17 cellular contexts compared by ENCODE assay signal in the genomic region with DNA sequence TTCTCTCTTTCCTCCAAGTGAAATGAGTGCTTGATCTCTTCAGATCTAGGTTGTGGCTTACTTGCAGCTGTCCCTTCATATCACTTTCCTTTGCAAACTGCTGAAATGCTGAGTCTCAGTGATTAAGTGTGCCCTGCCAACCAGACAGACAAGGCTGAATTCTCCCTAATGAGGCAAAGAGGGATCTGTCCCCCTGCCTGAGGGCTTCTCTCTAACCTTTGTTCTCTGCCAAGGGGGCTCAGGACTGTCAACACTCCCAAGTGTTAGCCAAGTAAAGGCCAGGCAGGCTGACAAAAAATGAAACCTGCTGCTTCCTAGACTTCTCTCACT. TPM values are rescaled to one million over a fixed set of nuclear protein-coding genes. Genes with fewer than 3 reads are reported as not detected.
A peak's percentile ranks its signal among the peaks of the same experiment; 100 is the strongest.
DNase-seq lines count a peak whose midpoint lies in the region; ATAC-seq, FAIRE-seq and TF ChIP-seq lines count a peak whose summit lies in the region.
"Had no signal": no experiment of that assay in that cellular context is flagged by ENCODE, and none has a peak within 500 bp of the region (broad histone marks: within the 10 kb centered on the region; RNA-seq: fewer than 3 reads in every experiment).

TSS of gene MSS51 (minus strand) at position 24 of the 330 bp plus-strand sequence. CDS start 5,277 bp downstream, outside the sequence.

- H3K18ac ChIP-seq in mesenchymal stem cell (ENCODE audit: low read depth in 1 of 2, low read length in 2 of 2): no peak within 1 kb of the TSS

- no peak within 1 kb of the TSS for H2BK120ac ChIP-seq in mesenchymal stem cell (ENCODE audit: low read depth, low read length)

- no peak for ATAC-seq in activated T-cell treated with anti-CD3 and anti-CD28 coated beads, Interleukin-2, amount 50 U/mL, for 72 hours (replicated peaks in 1 of 2)
- ATAC-seq in psoas muscle (peak; percentile 91 to 96 (median 94)), left colon (no peak)
- ATAC-seq: lower lobe of right lung had no signal

- H2AK5ac ChIP-seq in mesenchymal stem cell (ENCODE audit: low read length, severe bottlenecking): no peak within 1 kb of the TSS

- FAIRE-seq in frontal cortex (lab: Jason Lieb, UNC): no peak

- H2BK5ac ChIP-seq in mesenchymal stem cell (ENCODE audit: low read depth, low read length, poor library complexity, severe bottlenecking): no peak within 1 kb of the TSS

- H3K36me3 ChIP-seq in cardiac muscle cell: peaks cover 15% of the 10 kb centered on the region
- peaks cover 2 to 46% of the 10 kb centered on the region in 2 donors for H3K36me3 ChIP-seq in psoas muscle (ENCODE audit: insufficient read depth in 1 of 2, low read depth in 1 of 2)
- H3K36me3 ChIP-seq in mesenchymal stem cell (ENCODE audit: control insufficient read depth in 1 of 2, insufficient read depth in 2 of 2, low read depth in 1 of 2, low read length in 2 of 2): peaks cover 5 to 78% of the 10 kb centered on the region in 2 experiments
- H3K36me3 ChIP-seq: colonic mucosa, ovary had no signal

- H3K36me3 Mint-ChIP-seq in activated T-cell treated with anti-CD3 and anti-CD28 coated beads, Interleukin-2, amount 50 U/mL, for 72 hours (ENCODE audit: insufficient read depth in 2 of 2): peaks cover 3 to 4% of the 10 kb centered on the region in 2 donors

- H3K4me3 ChIP-seq in cardiac muscle cell (no peak within 1 kb of the TSS), psoas muscle (peak within 1 kb of the TSS; percentile 70), mesenchymal stem cell (ENCODE audit: insufficient read depth in 1 of 2, low read depth in 1 of 2, low read length in 2 of 2) (no peak within 1 kb of the TSS)
- H3K4me3 ChIP-seq: colonic mucosa, esophagus squamous epithelium, lower lobe of right lung, ovary, suprapubic skin had no signal

- H4K91ac ChIP-seq in mesenchymal stem cell (ENCODE audit: low read length): no peak within 1 kb of the TSS

- intact Hi-C loops in psoas muscle (cut with DNase I): loop anchor here in 1 of 2 donors (5.0 kb wide), 2 partner anchors 34 to 59 kb away; no protein-coding TSS in a partner anchor
- intact Hi-C loops in left colon (cut with DNase I, micrococcal nuclease): no loop called here

- H3K9ac ChIP-seq in mesenchymal stem cell (ENCODE audit: low read length): no peak within 1 kb of the TSS

- no peaks in the 10 kb centered on the region for H3K27me3 ChIP-seq in cardiac muscle cell
- H3K27me3 ChIP-seq in psoas muscle (ENCODE audit: insufficient read depth in 3 of 3, low read length in 2 of 3): no peaks in the 10 kb centered on the region
- H3K27me3 ChIP-seq in mesenchymal stem cell (ENCODE audit: control insufficient read depth in 1 of 2, insufficient read depth in 1 of 2, low read length in 2 of 2): no peaks in the 10 kb centered on the region
- H3K27me3 ChIP-seq: colonic mucosa, esophagus squamous epithelium, ovary, suprapubic skin had no signal

- no peak within 1 kb of the TSS for H3K4me2 ChIP-seq in mesenchymal stem cell (ENCODE audit: low read length, poor library complexity, severe bottlenecking)

- H3K27ac ChIP-seq in cardiac muscle cell (peak within 1 kb of the TSS; percentile 40), psoas muscle (peak within 1 kb of the TSS; percentile 78), mesenchymal stem cell (ENCODE audit: low read length, poor library complexity, severe bottlenecking) (no peak within 1 kb of the TSS)
- H3K27ac ChIP-seq: colonic mucosa, esophagus squamous epithelium, HL-60, lower lobe of right lung, ovary, suprapubic skin had no signal

- H3K14ac ChIP-seq in mesenchymal stem cell (ENCODE audit: low read length in 2 of 2): no peak within 1 kb of the TSS

- H3K4me3 Mint-ChIP-seq in activated T-cell treated with anti-CD3 and anti-CD28 coated beads, Interleukin-2, amount 50 U/mL, for 72 hours: no peak within 1 kb of the TSS

- no peaks in the 10 kb centered on the region for H3K9me3 ChIP-seq in cardiac muscle cell (ENCODE audit: low read depth)
- H3K9me3 ChIP-seq in psoas muscle: no peaks in the 10 kb centered on the region
- H3K9me3 ChIP-seq in mesenchymal stem cell (ENCODE audit: control insufficient read depth, low read length): no peaks in the 10 kb centered on the region
- H3K9me3 ChIP-seq: colonic mucosa, esophagus squamous epithelium, lower lobe of right lung, ovary, suprapubic skin had no signal

- peak within 1 kb of the TSS; percentile 38 for H3K27ac Mint-ChIP-seq in activated T-cell treated with anti-CD3 and anti-CD28 coated beads, Interleukin-2, amount 50 U/mL, for 72 hours

- H3K23ac ChIP-seq in mesenchymal stem cell (ENCODE audit: low read length in 2 of 2): no peak within 1 kb of the TSS

- H3K4ac ChIP-seq in mesenchymal stem cell (ENCODE audit: low read depth in 1 of 2, low read length in 2 of 2): no peak within 1 kb of the TSS

- H2BK12ac ChIP-seq in mesenchymal stem cell (ENCODE audit: low read length in 2 of 2): no peak within 1 kb of the TSS

- H3K9me3 Mint-ChIP-seq in activated T-cell treated with anti-CD3 and anti-CD28 coated beads, Interleukin-2, amount 50 U/mL, for 72 hours: no peaks in the 10 kb centered on the region

- TF ChIP-seq CTCF in cardiac muscle cell (IDR thresholded peaks at IDR 0.05; ENCODE audit: low read depth, low read length): no peak
- TF ChIP-seq CTCF in psoas muscle (IDR thresholded peaks at IDR 0.05): no peak

- no peak within 1 kb of the TSS for H2BK15ac ChIP-seq in mesenchymal stem cell (ENCODE audit: low read depth, poor library complexity, severe bottlenecking)

- no peaks in the 10 kb centered on the region for H3K27me3 Mint-ChIP-seq in activated T-cell treated with anti-CD3 and anti-CD28 coated beads, Interleukin-2, amount 50 U/mL, for 72 hours (ENCODE audit: low read depth)

- H3K79me1 ChIP-seq in mesenchymal stem cell (replicated peaks; ENCODE audit: low read length, poor library complexity, severe bottlenecking): peaks cover 3% of the 10 kb centered on the region

- no peak within 1 kb of the TSS for H4K8ac ChIP-seq in mesenchymal stem cell (ENCODE audit: low read length)

- no peak within 1 kb of the TSS for H2AFZ ChIP-seq in mesenchymal stem cell (ENCODE audit: low read depth, low read length)

- H3K4me1 Mint-ChIP-seq in activated T-cell treated with anti-CD3 and anti-CD28 coated beads, Interleukin-2, amount 50 U/mL, for 72 hours (ENCODE audit: low read depth): peaks cover 17% of the 10 kb centered on the region

- DNase-seq in activated T-cell treated with anti-CD3 and anti-CD28 coated beads, Interleukin-2, amount 50 U/mL, for 72 hours: no peak
- no peak for DNase-seq in activated T-cell treated with anti-CD3 and anti-CD28 coated beads, Interleukin-2, amount 50 U/mL, for 1 hour
- DNase-seq in NCI-H146 (lab: John Stamatoyannopoulos, UW): peak; percentile 81
- peak in 1 of 2 donors; percentile 94 for DNase-seq in cardiac muscle cell (ENCODE audit: low read depth in 1 of 2, low spot score in 1 of 2)
- DNase-seq in psoas muscle: peak in 1 of 2 donors; percentile 29
- DNase-seq in frontal cortex (ENCODE audit: low spot score in 2 of 2): no peak
- DNase-seq in left colon: no peak
- DNase-seq in mesenchymal stem cell: no peak
- DNase-seq: activated CD4-positive, CD25-positive, alpha-beta regulatory T cell; colonic mucosa; DMS153; esophagus squamous epithelium; hippocampal formation; lower lobe of right lung; ovary had no signal

- H3K4me1 ChIP-seq in cardiac muscle cell (ENCODE audit: low read depth) (peaks cover 26% of the 10 kb centered on the region), psoas muscle (peaks cover 27% of the 10 kb centered on the region), mesenchymal stem cell (ENCODE audit: control insufficient read depth, insufficient read depth, low read depth, low read length) (no peaks in the 10 kb centered on the region)
- H3K4me1 ChIP-seq: colonic mucosa, lower lobe of right lung, suprapubic skin had no signal

RNA-seq across cellular contexts. Expression of gene MSS51, which starts in this region (rescaled TPM):
- 1 to 10 TPM; 3.5 to 3.8 TPM for total RNA-seq in activated T-cell treated with anti-CD3 and anti-CD28 coated beads, Interleukin-2, amount 50 U/mL, for 72 hours
- total RNA-seq in cardiac muscle cell (3.6 and 3.9 TPM in 2 replicates), psoas muscle (100 to 1,000 TPM in 2 of 4 donors, 10 to 100 TPM in 2; 17.0 to 253 (median 80.5) TPM), frontal cortex (1.6 TPM), left colon (1 to 10 TPM; 1.5 to 1.9 TPM)
- polyA plus RNA-seq in cardiac muscle cell (2.1 and 3.5 TPM in 2 replicates), psoas muscle (1 to 10 TPM; 2.0 to 8.9 (median 7.3) TPM)
- polyA plus RNA-seq in mesenchymal stem cell (2013, experiment 1 of 2): 0.35 TPM
- 0.32 TPM for polyA plus RNA-seq in mesenchymal stem cell (2013, experiment 2 of 2)

Comparison
In these comparisons a context has a peak if more than half of its experiments do, and no peak if none do; other contexts are left out.
1. ATAC-seq: peak in psoas muscle (4 of 4); none in activated T-cell treated with anti-CD3 and anti-CD28 coated beads, Interleukin-2, amount 50 U/mL, for 72 hours (0 of 2) and left colon (single experiment).